17 cellular contexts compared by ENCODE assay signal in the genomic region with DNA sequence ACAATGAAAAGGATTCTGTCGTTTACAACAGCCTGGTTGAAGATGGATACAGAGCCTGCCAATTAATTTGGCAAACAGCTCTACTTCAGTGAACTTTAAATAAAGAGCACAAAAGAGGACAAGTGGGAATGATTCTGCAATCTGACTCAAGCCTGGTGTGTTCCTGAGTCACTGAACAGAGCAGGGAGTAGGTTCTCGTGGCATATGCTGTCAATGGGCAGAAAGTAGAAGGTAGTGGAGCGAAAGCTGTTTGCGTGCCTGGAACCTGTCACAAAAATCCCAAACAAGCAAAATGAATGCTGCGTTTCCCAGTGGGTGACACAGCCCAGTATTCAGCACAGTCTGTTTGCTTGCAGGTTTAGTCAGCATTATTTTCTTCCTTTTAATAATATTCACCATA. TPM values are rescaled to one million over a fixed set of nuclear protein-coding genes. Genes with fewer than 3 reads are reported as not detected.
A peak's percentile ranks its signal among the peaks of the same experiment; 100 is the strongest.
DNase-seq lines count a peak whose midpoint lies in the region; ATAC-seq and TF ChIP-seq lines count a peak whose summit lies in the region.
"Had no signal": no experiment of that assay in that cellular context is flagged by ENCODE, and none has a peak within 500 bp of the region (broad histone marks: within the 10 kb centered on the region; RNA-seq: fewer than 3 reads in every experiment).

No MANE protein-coding gene starts in this region.

- no peak for ATAC-seq in GM21576 (IDR thresholded peaks at IDR 0.05; ENCODE audit: unreplicated experiment)
- ATAC-seq: activated T-helper 17 cell treated with anti-CD3 and anti-CD28 coated beads, Interleukin-2, amount 50 U/mL, for 72 hours; stimulated activated effector memory CD8-positive, alpha-beta T cell treated with anti-CD3 and anti-CD28 coated beads, Interleukin-12 subunit alpha, Interleukin-12 subunit beta, amount 100 ng/mL, for 72 hours had no signal

- no peak for TF ChIP-seq POLR2A in Peyer's patch (IDR thresholded peaks at IDR 0.05)

- H3K4me3 ChIP-seq in AG09309 (ENCODE audit: control insufficient read depth, low read depth, low read length), result no peak overlapping the region
- no peak overlapping the region for H3K4me3 ChIP-seq in MG63
- H3K4me3 ChIP-seq in adipocyte (ENCODE audit: low read length), result no peak overlapping the region
- no peak overlapping the region for H3K4me3 ChIP-seq in Peyer's patch
- H3K4me3 ChIP-seq: adrenal gland had no signal

- H3K4me1 ChIP-seq in adipocyte (ENCODE audit: control insufficient read depth, insufficient read depth, low read length) (peaks cover 5% of the 10 kb centered on the region), Peyer's patch (no peaks in the 10 kb centered on the region)
- H3K4me1 ChIP-seq: adrenal gland had no signal

- DNase-seq in AG09309 (ENCODE audit: low read depth), result peak; percentile 1
- peak; percentile 11 for DNase-seq in MG63
- DNase-seq in adipocyte (ENCODE audit: low read depth), result peak; percentile 35
- peak; percentile 32 for DNase-seq in kidney tubule cell (ENCODE audit: low spot score)
- DNase-seq in HCEC 1CT, result no peak
- no peak for DNase-seq in Peyer's patch
- DNase-seq in SW480 (ENCODE audit: low spot score), result no peak
- DNase-seq: adrenal gland, Karpas-422, mammary epithelial cell, NCI-H187, NCI-H748 treated with DMSO at 0.1 percent for 48 hours, trophoblast cell had no signal

- no peaks in the 10 kb centered on the region for H3K9me3 ChIP-seq in MG63
- H3K9me3 ChIP-seq in adipocyte (ENCODE audit: control insufficient read depth, low read length), result no peaks in the 10 kb centered on the region
- no peaks in the 10 kb centered on the region for H3K9me3 ChIP-seq in Peyer's patch
- H3K9me3 ChIP-seq: adrenal gland had no signal

- no peak overlapping the region for H3K9ac ChIP-seq in adipocyte (ENCODE audit: low read length)

- no peak overlapping the region for H3K27ac ChIP-seq in Peyer's patch
- H3K27ac ChIP-seq: adrenal gland, HL-60 had no signal

- H3K36me3 ChIP-seq in MG63 (no peaks in the 10 kb centered on the region), adipocyte (ENCODE audit: control insufficient read depth, insufficient read depth, low read length, severe bottlenecking) (no peaks in the 10 kb centered on the region), Peyer's patch (no peaks in the 10 kb centered on the region)
- H3K36me3 ChIP-seq: adrenal gland had no signal

- H3K27me3 ChIP-seq in MG63 (no peaks in the 10 kb centered on the region), adipocyte (replicated peaks; ENCODE audit: control insufficient read depth, insufficient read depth, low read length) (no peaks in the 10 kb centered on the region), Peyer's patch (no peaks in the 10 kb centered on the region)
- H3K27me3 ChIP-seq: adrenal gland had no signal

- TF ChIP-seq CTCF in AG09309 (IDR thresholded peaks at IDR 0.05; ENCODE audit: control insufficient read depth, insufficient read depth, low read depth, low read length, missing control alignments), result no peak
- TF ChIP-seq CTCF in Peyer's patch (IDR thresholded peaks at IDR 0.05), result no peak

RNA-seq across cellular contexts. Expression of a gene that starts 43.8 kb away (rescaled TPM):
- 1.9 and 3.3 TPM in 2 replicates for total RNA-seq in MG63 (2014; rRNA removed; shearing (Covaris generic); ENCODE audit: low replicate concordance)
- 1 to 10 TPM in 1 of 4 donors, not detected in 3; 2.1 TPM for total RNA-seq in Peyer's patch

Comparison
In these comparisons a context has a peak if more than half of its experiments do, and no peak if none do; other contexts are left out.
1. DNase-seq: peak in AG09309 (single experiment), MG63 (single experiment), adipocyte (single experiment) and kidney tubule cell (single experiment); none in HCEC 1CT (single experiment), Peyer's patch (0 of 3) and SW480 (single experiment).